Comparison of ENCODE assay signal across 17 cellular contexts in the genomic region with DNA sequence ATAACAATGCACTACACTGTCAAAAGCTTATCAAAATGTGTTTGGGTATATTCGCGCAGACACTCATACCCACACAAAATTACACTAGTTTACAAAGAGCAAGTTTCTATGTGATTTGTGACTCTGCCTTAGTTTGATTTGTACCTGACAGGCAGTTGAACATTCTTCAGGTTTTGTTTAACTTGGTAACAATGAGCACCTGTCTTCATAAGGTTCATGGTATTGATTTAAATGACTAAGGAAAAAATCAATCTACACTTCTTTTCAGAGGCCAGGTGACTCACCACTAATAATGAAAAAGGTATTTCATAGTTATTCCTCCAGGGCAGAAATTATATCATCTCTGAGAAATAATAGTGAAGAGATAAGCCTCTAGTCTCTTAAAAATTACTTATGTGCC.
"Had no signal": no experiment of that assay in that cellular context is flagged by ENCODE, and none has a peak within 500 bp of the region (broad histone marks: within the 10 kb centered on the region; RNA-seq: fewer than 3 reads in every experiment).

No MANE protein-coding gene starts in this region.

- H3K27me3 ChIP-seq: cardiac muscle cell, esophagus muscularis mucosa, heart right ventricle, thyroid gland had no signal

- H3K36me3 ChIP-seq: cardiac muscle cell, esophagus muscularis mucosa, heart right ventricle, left ventricle myocardium inferior, thyroid gland, WERI-Rb-1 had no signal

- H3K4me3 ChIP-seq: cardiac muscle cell, esophagus muscularis mucosa, heart right ventricle, left ventricle myocardium inferior, thyroid gland had no signal

- DNase-seq: activated CD4-positive, alpha-beta T cell treated with anti-CD3 and anti-CD28 coated beads for 1 hour; activated CD4-positive, alpha-beta T cell treated with anti-CD3 and anti-CD28 coated beads, Interleukin-2, amount 50 U/mL, for 48 hours; effector CD8-positive, alpha-beta T cell; heart right ventricle; kidney glomerular epithelial cell; left ventricle myocardium inferior; mammary epithelial cell; midbrain; nucleus accumbens; posterior cingulate gyrus; stimulated activated CD4-positive, alpha-beta T cell treated with anti-CD3 and anti-CD28 coated beads, Interleukin-12 subunit alpha, Interleukin-12 subunit beta, amount 100 ng/mL, for 4 hours; stimulated activated CD4-positive, alpha-beta T cell treated with anti-CD3 and anti-CD28 coated beads, Interleukin-1b, Interleukin-23, amount 100 ng/mL, for 48 hours; stimulated activated naive CD4-positive, alpha-beta T cell treated with Interleukin-2 at 50 U/mL for 16 hours; thyroid gland; WERI-Rb-1 had no signal
